Comparison of ENCODE assay signal across 1 cellular context in genomic region chr17:40362696-40363479, GRCh38.
A peak's percentile ranks its signal among the peaks of the same experiment; 100 is the strongest.
TF ChIP-seq lines count a peak whose summit lies in the region.

No MANE protein-coding gene starts in this region.

TF ChIP-seq in HepG2, 621 proteins besides CTCF, POLR2A, EP300 and RAD21 (continued from another document and continues in another):
- peak; percentile 92 for TF ChIP-seq PATZ1 (CRISPR knock-in tag; IDR thresholded peaks at IDR 0.05)
- 0 out of 2 replicates have a peak, but pooled peaks have one; percentile 32 for TF ChIP-seq TBP (CRISPR knock-in tag; IDR thresholded peaks at IDR 0.05)
- TF ChIP-seq ZSCAN21 (CRISPR knock-in tag; IDR thresholded peaks at IDR 0.05; ENCODE audit: borderline replicate concordance): peak; percentile 52; the same call in 1 of the 2 replicates
- peak; percentile 71; the same call in 1 of the 2 replicates for TF ChIP-seq HIC2 (CRISPR knock-in tag; IDR thresholded peaks at IDR 0.05; ENCODE audit: low read depth)
- peak; percentile 96 for TF ChIP-seq ZNF138 (CRISPR knock-in tag; IDR thresholded peaks at IDR 0.05; ENCODE audit: low read depth)
- peak; percentile 93 for TF ChIP-seq ZNF800 (CRISPR knock-in tag; IDR thresholded peaks at IDR 0.05)
- 0 out of 2 replicates have a peak, but pooled peaks have one; percentile 41 for TF ChIP-seq ZBTB42 (CRISPR knock-in tag; IDR thresholded peaks at IDR 0.05)
- TF ChIP-seq, protein P1, sequence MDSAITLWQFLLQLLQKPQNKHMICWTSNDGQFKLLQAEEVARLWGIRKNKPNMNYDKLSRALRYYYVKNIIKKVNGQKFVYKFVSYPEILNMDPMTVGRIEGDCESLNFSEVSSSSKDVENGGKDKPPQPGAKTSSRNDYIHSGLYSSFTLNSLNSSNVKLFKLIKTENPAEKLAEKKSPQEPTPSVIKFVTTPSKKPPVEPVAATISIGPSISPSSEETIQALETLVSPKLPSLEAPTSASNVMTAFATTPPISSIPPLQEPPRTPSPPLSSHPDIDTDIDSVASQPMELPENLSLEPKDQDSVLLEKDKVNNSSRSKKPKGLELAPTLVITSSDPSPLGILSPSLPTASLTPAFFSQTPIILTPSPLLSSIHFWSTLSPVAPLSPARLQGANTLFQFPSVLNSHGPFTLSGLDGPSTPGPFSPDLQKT (CRISPR knock-in tag; IDR thresholded peaks at IDR 0.05; ENCODE audit: borderline replicate concordance): 0 out of 2 replicates have a peak, but pooled peaks have one; percentile 15
- peak; percentile 69; the same call in 1 of the 2 replicates for TF ChIP-seq SATB2 (CRISPR knock-in tag; IDR thresholded peaks at IDR 0.05)
- 0 out of 2 replicates have a peak, but pooled peaks have one; percentile 29 for TF ChIP-seq ARID3A (IDR thresholded peaks at IDR 0.05; ENCODE audit: low read depth, low read length)
- peak; percentile 95 for TF ChIP-seq ELF3 (CRISPR knock-in tag; IDR thresholded peaks at IDR 0.05)
- TF ChIP-seq ZNF543 (CRISPR knock-in tag; IDR thresholded peaks at IDR 0.05): peak; percentile 97
- peak; percentile 79; the same call in 1 of the 2 replicates for TF ChIP-seq NKX3-1 (CRISPR knock-in tag; IDR thresholded peaks at IDR 0.05)
- TF ChIP-seq ZBTB46 (CRISPR knock-in tag; IDR thresholded peaks at IDR 0.05; ENCODE audit: borderline replicate concordance): no peak
- TF ChIP-seq ZBTB8A (CRISPR knock-in tag; IDR thresholded peaks at IDR 0.05; ENCODE audit: borderline replicate concordance, low read depth): 0 out of 2 replicates have a peak, but pooled peaks have one; percentile 55
- TF ChIP-seq REPIN1 (CRISPR knock-in tag; IDR thresholded peaks at IDR 0.05; ENCODE audit: borderline replicate concordance, low read depth): peak; percentile 95
- peak; percentile 92; the same call in 1 of the 2 replicates for TF ChIP-seq ZBTB43 (CRISPR knock-in tag; conservative IDR thresholded peaks at IDR 0.05)
- peak; percentile 95; the same call in 1 of the 2 replicates for TF ChIP-seq MEIS1 (CRISPR knock-in tag; IDR thresholded peaks at IDR 0.05; ENCODE audit: borderline replicate concordance)
- TF ChIP-seq SKIL (CRISPR knock-in tag; IDR thresholded peaks at IDR 0.05; ENCODE audit: borderline replicate concordance): peak; percentile 48; the same call in 1 of the 2 replicates
- TF ChIP-seq PBX2 (CRISPR knock-in tag; IDR thresholded peaks at IDR 0.05): no peak
- peak; percentile 83 for TF ChIP-seq ZNF12 (CRISPR knock-in tag; IDR thresholded peaks at IDR 0.05)
- peak; percentile 89; the same call in 1 of the 2 replicates for TF ChIP-seq ZNF704 (CRISPR knock-in tag; IDR thresholded peaks at IDR 0.05; ENCODE audit: borderline replicate concordance)
- TF ChIP-seq HMGXB4 (CRISPR knock-in tag; IDR thresholded peaks at IDR 0.05; ENCODE audit: borderline replicate concordance in 1 of 2, low read depth in 1 of 2): peak; percentile 98 to 99
- TF ChIP-seq, protein P2, sequence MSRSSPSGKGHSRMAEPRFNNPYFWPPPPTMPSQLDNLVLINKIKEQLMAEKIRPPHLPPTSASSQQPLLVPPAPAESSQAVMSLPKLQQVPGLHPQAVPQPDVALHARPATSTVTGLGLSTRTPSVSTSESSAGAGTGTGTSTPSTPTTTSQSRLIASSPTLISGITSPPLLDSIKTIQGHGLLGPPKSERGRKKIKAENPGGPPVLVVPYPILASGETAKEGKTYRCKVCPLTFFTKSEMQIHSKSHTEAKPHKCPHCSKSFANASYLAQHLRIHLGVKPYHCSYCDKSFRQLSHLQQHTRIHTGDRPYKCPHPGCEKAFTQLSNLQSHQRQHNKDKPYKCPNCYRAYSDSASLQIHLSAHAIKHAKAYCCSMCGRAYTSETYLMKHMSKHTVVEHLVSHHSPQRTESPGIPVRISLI (CRISPR knock-in tag; IDR thresholded peaks at IDR 0.05; ENCODE audit: borderline replicate concordance): no peak
- peak; percentile 84 for TF ChIP-seq POGZ (CRISPR knock-in tag; IDR thresholded peaks at IDR 0.05)
- peak; percentile 92 for TF ChIP-seq ZNF275 (CRISPR knock-in tag; IDR thresholded peaks at IDR 0.05; ENCODE audit: borderline replicate concordance)
- peak; percentile 80; the same call in 1 of the 2 replicates for TF ChIP-seq ZSCAN29 (CRISPR knock-in tag; conservative IDR thresholded peaks at IDR 0.05)
- TF ChIP-seq ZNF580 (CRISPR knock-in tag; IDR thresholded peaks at IDR 0.05; ENCODE audit: borderline replicate concordance, low read depth): peak; percentile 98; the same call in 1 of the 2 replicates
- peak; percentile 34; the same call in 1 of the 2 replicates for TF ChIP-seq ZNF235 (CRISPR knock-in tag; IDR thresholded peaks at IDR 0.05; ENCODE audit: borderline replicate concordance)
